In the genomic region with DNA sequence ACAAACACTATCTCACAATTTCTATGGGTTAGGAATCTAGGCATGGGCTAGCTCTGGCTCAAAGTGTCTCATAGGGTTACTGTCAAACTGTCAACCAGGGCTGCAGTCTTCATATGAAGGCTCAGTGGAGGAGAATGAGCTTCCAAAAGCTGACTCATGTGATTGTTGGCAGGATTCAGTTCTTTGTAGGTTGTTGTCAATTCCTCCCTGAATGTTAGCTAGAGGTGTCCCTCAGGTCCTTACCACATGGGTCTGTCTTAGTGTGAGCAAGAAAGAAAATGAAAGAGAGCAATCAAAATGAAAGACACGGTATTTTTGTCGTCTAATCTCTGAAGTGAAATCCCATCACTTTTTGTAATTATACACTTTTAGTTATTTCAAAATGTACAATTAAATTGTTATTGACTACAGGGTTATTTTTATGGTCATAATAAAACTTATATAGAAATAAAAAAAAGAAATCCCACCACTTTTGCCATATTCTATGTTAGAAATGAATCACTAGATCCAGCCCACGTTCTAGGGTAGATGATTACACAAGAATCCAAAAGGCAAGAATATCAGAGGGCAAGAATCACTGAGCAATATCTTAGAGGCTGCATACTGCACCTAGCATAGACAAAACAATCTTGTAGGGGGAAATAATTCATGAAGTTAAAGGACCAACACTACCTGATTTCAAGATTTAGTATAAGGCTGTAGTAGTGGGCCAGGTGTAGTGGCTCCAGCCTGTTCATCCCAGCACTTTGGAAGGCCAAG, we compare ENCODE assay signal across 17 cellular contexts. TPM values are rescaled to one million over a fixed set of nuclear protein-coding genes. Genes with fewer than 3 reads are reported as not detected.
A peak's percentile ranks its signal among the peaks of the same experiment; 100 is the strongest.
DNase-seq lines count a peak whose midpoint lies in the region; ATAC-seq and TF ChIP-seq lines count a peak whose summit lies in the region.
"Had no signal": no experiment of that assay in that cellular context is flagged by ENCODE, and none has a peak within 500 bp of the region (broad histone marks: within the 10 kb centered on the region; RNA-seq: fewer than 3 reads in every experiment).

No MANE protein-coding gene starts in this region.

- H3K4me3 Mint-ChIP-seq in activated CD8-positive, alpha-beta memory T cell treated with anti-CD3 and anti-CD28 coated beads, Interleukin-2, amount 10 ng/mL, durations not matched to agents 7 days and 5 days: peak overlapping the region; percentile 59
- H3K4me3 Mint-ChIP-seq: GM23338 had no signal

- TF ChIP-seq CTCF in GM20000 (IDR thresholded peaks at IDR 0.05; ENCODE audit: extremely low read depth, missing control alignments) (no peak), foreskin fibroblast (IDR thresholded peaks at IDR 0.05; ENCODE audit: low read depth, low read length) (no peak)

- peaks cover 4% of the 10 kb centered on the region for H3K36me3 Mint-ChIP-seq in activated CD8-positive, alpha-beta memory T cell treated with anti-CD3 and anti-CD28 coated beads, Interleukin-2, amount 10 ng/mL, durations not matched to agents 7 days and 5 days

- peak overlapping the region; percentile 50 for H3K27ac Mint-ChIP-seq in activated CD8-positive, alpha-beta memory T cell treated with anti-CD3 and anti-CD28 coated beads, Interleukin-2, amount 10 ng/mL, durations not matched to agents 7 days and 5 days
- H3K27ac Mint-ChIP-seq: GM23338 had no signal

- H3K9me3 Mint-ChIP-seq in activated CD8-positive, alpha-beta memory T cell treated with anti-CD3 and anti-CD28 coated beads, Interleukin-2, amount 10 ng/mL, durations not matched to agents 7 days and 5 days (ENCODE audit: low read depth): peaks cover 3% of the 10 kb centered on the region
- H3K9me3 Mint-ChIP-seq: GM23338 had no signal

- CTCF ChIA-PET in activated CD8-positive, alpha-beta memory T cell treated with anti-CD3 and anti-CD28 coated beads, Interleukin-2, amount 10 ng/mL, durations not matched to agents 7 days and 5 days (lab: Charles Lee): interaction anchor here (0.8 to 5.9 kb wide), 7 partner anchors 15 to 266 kb away, joined by 3 to 42 read pairs (median 6); no protein-coding TSS in a partner anchor

- no peak overlapping the region for H3K4me3 ChIP-seq in foreskin fibroblast (ENCODE audit: low read depth in 1 of 2, low read length in 2 of 2)
- H3K4me3 ChIP-seq: GM23338, psoas muscle had no signal

- peak; percentile 92 for ATAC-seq in activated CD8-positive, alpha-beta memory T cell treated with anti-CD3 and anti-CD28 coated beads, Interleukin-2, amount 10 ng/mL, durations not matched to agents 7 days and 5 days
- no peak for ATAC-seq in GM21423 (IDR thresholded peaks at IDR 0.05; ENCODE audit: unreplicated experiment)
- ATAC-seq: GM23338, psoas muscle had no signal

- H3K27me3 Mint-ChIP-seq in activated CD8-positive, alpha-beta memory T cell treated with anti-CD3 and anti-CD28 coated beads, Interleukin-2, amount 10 ng/mL, durations not matched to agents 7 days and 5 days: peaks cover 5% of the 10 kb centered on the region

- DNase-seq in activated CD8-positive, alpha-beta memory T cell treated with anti-CD3 and anti-CD28 coated beads, Interleukin-2, amount 10 ng/mL, durations not matched to agents 7 days and 5 days: peak; percentile 46
- no peak for DNase-seq in activated CD8-positive, alpha-beta memory T cell treated with anti-CD3 and anti-CD28 coated beads, Interleukin-2, amount 50 U/mL, for 48 hours
- DNase-seq in GM20000 (ENCODE audit: low spot score): peak; percentile 60
- peak; percentile 64 for DNase-seq in M059J (ENCODE audit: low read depth)
- DNase-seq in foreskin fibroblast: peak; percentile 20 to 47
- DNase-seq in kidney glomerular epithelial cell (lab: John Stamatoyannopoulos, UW): no peak
- no peak for DNase-seq in SW480 (ENCODE audit: low spot score)
- DNase-seq: activated CD4-positive, alpha-beta T cell treated with anti-CD3 and anti-CD28 coated beads for 1 hour; activated gamma-delta T cell treated with Interleukin-2 at 50 U/mL for 16 hours; central memory CD4-positive, alpha-beta T cell; COR-L47; head of caudate nucleus; NCI-H1105; psoas muscle; trophoblast cell had no signal

- H3K4me1 Mint-ChIP-seq in activated CD8-positive, alpha-beta memory T cell treated with anti-CD3 and anti-CD28 coated beads, Interleukin-2, amount 10 ng/mL, durations not matched to agents 7 days and 5 days: peaks cover 27% of the 10 kb centered on the region

RNA-seq across cellular contexts. Expression of gene ACSBG1, which starts 8.4 kb away (rescaled TPM):
- under 1 TPM in 1 of 2 experiments, not detected in 1; 0.28 TPM for total RNA-seq in activated CD8-positive, alpha-beta memory T cell treated with anti-CD3 and anti-CD28 coated beads, Interleukin-2, amount 10 ng/mL, durations not matched to agents 7 days and 5 days
- total RNA-seq in M059J (2014; rRNA removed; shearing (Covaris generic)): not detected in 2 replicates

RNA-seq across cellular contexts. Expression of gene DNAJA4, which starts 38.4 kb away (rescaled TPM):
- total RNA-seq in activated CD8-positive, alpha-beta memory T cell treated with anti-CD3 and anti-CD28 coated beads, Interleukin-2, amount 10 ng/mL, durations not matched to agents 7 days and 5 days: 10 to 100 TPM; 34.0 to 35.8 TPM
- 2.3 TPM in 1 of 2 replicates, not detected in the other for total RNA-seq in M059J (2014; rRNA removed; shearing (Covaris generic))

Comparison
In these comparisons a context has a peak if more than half of its experiments do, and no peak if none do; other contexts are left out.
1. DNase-seq: peak in activated CD8-positive, alpha-beta memory T cell treated with anti-CD3 and anti-CD28 coated beads, Interleukin-2, amount 10 ng/mL, durations not matched to agents 7 days and 5 days (single experiment), GM20000 (single experiment), M059J (single experiment) and foreskin fibroblast (2 of 2); none in activated CD8-positive, alpha-beta memory T cell treated with anti-CD3 and anti-CD28 coated beads, Interleukin-2, amount 50 U/mL, for 48 hours (single experiment), kidney glomerular epithelial cell (single experiment) and SW480 (single experiment).
2. RNA of gene DNAJA4, which starts 38.4 kb away (total RNA-seq): 34.0 to 35.8 TPM in activated CD8-positive, alpha-beta memory T cell treated with anti-CD3 and anti-CD28 coated beads, Interleukin-2, amount 10 ng/mL, durations not matched to agents 7 days and 5 days; 2.3 TPM in M059J; every median in the first group is over 10 times any median in the second.